ENCODE assay signal across 8 cellular contexts in genomic region chr2:21372654-21373053, GRCh38.
DNase-seq lines count a peak whose midpoint lies in the region; ATAC-seq and TF ChIP-seq lines count a peak whose summit lies in the region.
"Had no signal": no experiment of that assay in that cellular context is flagged by ENCODE, and none has a peak within 500 bp of the region (broad histone marks: within the 10 kb centered on the region; RNA-seq: fewer than 3 reads in every experiment).

No MANE protein-coding gene starts in this region.

- H2AK5ac ChIP-seq in mesendoderm (ENCODE audit: low read length): no peak overlapping the region

- H3K4me1 ChIP-seq in mesendoderm (ENCODE audit: control insufficient read depth, low read depth, low read length) (no peaks in the 10 kb centered on the region), gastrocnemius medialis (no peaks in the 10 kb centered on the region)

- H3K4me3 ChIP-seq in Jurkat, Clone E6-1 (ENCODE audit: low read length): no peak overlapping the region
- H3K4me3 ChIP-seq in mesendoderm (ENCODE audit: low read length) (no peak overlapping the region), gastrocnemius medialis (no peak overlapping the region)

- no peak overlapping the region for H2BK15ac ChIP-seq in mesendoderm (replicated peaks; ENCODE audit: low read depth)

- H3K36me3 ChIP-seq in mesendoderm (ENCODE audit: control insufficient read depth, insufficient read depth, low read length): no peaks in the 10 kb centered on the region
- no peaks in the 10 kb centered on the region for H3K36me3 ChIP-seq in gastrocnemius medialis

- H3K27ac Mint-ChIP-seq in WTC11: no peak overlapping the region

- H3K23ac ChIP-seq in mesendoderm (ENCODE audit: low read length): no peak overlapping the region

- no peak overlapping the region for H3K18ac ChIP-seq in mesendoderm (ENCODE audit: low read length)

- POLR2A ChIA-PET in WTC11 (lab: Charles Lee): no interaction called here

- peak; percentile 90 for ATAC-seq in WTC11
- ATAC-seq in gastrocnemius medialis: no peak

- CTCF ChIA-PET in WTC11 (lab: Charles Lee): interaction anchor here (0.6 to 1.6 kb wide), 8 partner anchors 10 to 711 kb away, joined by 3 to 9 read pairs (median 4); no protein-coding TSS in a partner anchor

- H2BK5ac ChIP-seq in mesendoderm (ENCODE audit: low read length): no peak overlapping the region

- H3K4me2 ChIP-seq in mesendoderm (ENCODE audit: low read length): no peak overlapping the region

- H3K27me3 Mint-ChIP-seq in WTC11 (ENCODE audit: low read depth): no peaks in the 10 kb centered on the region

- no peak overlapping the region for H3K4ac ChIP-seq in mesendoderm (ENCODE audit: low read depth, low read length)

- no peak overlapping the region for H2BK120ac ChIP-seq in mesendoderm (ENCODE audit: low read depth, low read length)

- H4K5ac ChIP-seq in mesendoderm (ENCODE audit: low read length): no peak overlapping the region

- H3K9me3 ChIP-seq in gastrocnemius medialis: no peaks in the 10 kb centered on the region

- H3K4me3 Mint-ChIP-seq in WTC11: no peak overlapping the region

- H3K27ac ChIP-seq in mesendoderm (ENCODE audit: low read depth, low read length) (no peak overlapping the region), gastrocnemius medialis (no peak overlapping the region)

- no peaks in the 10 kb centered on the region for H3K79me1 ChIP-seq in mesendoderm (ENCODE audit: low read length)

- H3K56ac ChIP-seq in mesendoderm (ENCODE audit: low read length): no peak overlapping the region

- in situ Hi-C loops in gastrocnemius medialis (cut with MboI; ENCODE audit: low sequenced_read_pairs in 4 of 4): no loop called here

- no peaks in the 10 kb centered on the region for H3K79me2 ChIP-seq in mesendoderm (ENCODE audit: control insufficient read depth, insufficient read depth, low read length)

- intact Hi-C loops in gastrocnemius medialis (cut with DNase I; ENCODE audit: low total_unique reads): no loop called here

- TF ChIP-seq CTCF in GM12872 (IDR thresholded peaks at IDR 0.05; ENCODE audit: insufficient read depth, low read depth, low read length): peak; percentile 47; the same call in 2 of the 3 replicates
- TF ChIP-seq CTCF in WTC11 (IDR thresholded peaks at IDR 0.05): peak; percentile 39
- TF ChIP-seq CTCF in gastrocnemius medialis (IDR thresholded peaks at IDR 0.05 in 4 of 5, conservative IDR thresholded peaks at IDR 0.05 in 1 of 5): no peak

- WGBS in mesendoderm (ENCODE audit: extremely low coverage, insufficient coverage, low lambda C conversion rate): no CpG with 5 or more reads among the region's 2 CpGs

- H3K36me3 Mint-ChIP-seq in WTC11: no peaks in the 10 kb centered on the region

- H3K4me1 Mint-ChIP-seq in WTC11: peaks cover under 1% of the 10 kb centered on the region; the same call in 1 of the 2 replicates

- no peak for TF ChIP-seq POLR2A in gastrocnemius medialis (IDR thresholded peaks at IDR 0.05)

- no peak overlapping the region for H4K8ac ChIP-seq in mesendoderm (ENCODE audit: low read depth, low read length)

- H3K9me3 Mint-ChIP-seq in WTC11: no peaks in the 10 kb centered on the region

- DNase-seq in Jurkat, Clone E6-1 (ENCODE audit: low read depth, low spot score): peak; percentile 10
- DNase-seq in WTC11 (ENCODE audit: low spot score) (peak; percentile 51), mesendoderm (peak; percentile 84), gastrocnemius medialis (no peak)
- no peak for DNase-seq in activated CD4-positive, CD25-positive, alpha-beta regulatory T cell treated with anti-CD3 and anti-CD28 coated beads, Interleukin-2, amount 50 U/mL, for 72 hours
- DNase-seq in stimulated activated CD8-positive, alpha-beta memory T cell treated with anti-CD3 and anti-CD28 coated beads, Interleukin-4, amount 100 ng/mL, for 48 hours: no peak
- DNase-seq: activated gamma-delta T cell had no signal

- H3K27me3 ChIP-seq in mesendoderm (ENCODE audit: insufficient read depth, low read length, poor library complexity) (no peaks in the 10 kb centered on the region), gastrocnemius medialis (peaks cover 0 to 3% (median 0%) of the 10 kb centered on the region in 3 donors)

- H3K9ac ChIP-seq in mesendoderm (ENCODE audit: low read length): no peak overlapping the region

TF ChIP-seq in WTC11, 78 proteins besides CTCF, POLR2A, EP300 and RAD21:
- TF ChIP-seq ZSCAN18 (CRISPR knock-in tag; IDR thresholded peaks at IDR 0.05) (no peak), ZNF512 (CRISPR knock-in tag; IDR thresholded peaks at IDR 0.05; ENCODE audit: borderline replicate concordance) (no peak), ESRRA (CRISPR knock-in tag; IDR thresholded peaks at IDR 0.05; ENCODE audit: borderline replicate concordance) (no peak)

Comparison
In these comparisons a context has a peak if more than half of its experiments do, and no peak if none do; other contexts are left out.
1. CTCF ChIP-seq: peak in GM12872 (single experiment) and WTC11 (single experiment); none in gastrocnemius medialis (0 of 5).
2. DNase-seq: peak in Jurkat, Clone E6-1 (single experiment), WTC11 (single experiment) and mesendoderm (single experiment); none in gastrocnemius medialis (0 of 2), activated CD4-positive, CD25-positive, alpha-beta regulatory T cell treated with anti-CD3 and anti-CD28 coated beads, Interleukin-2, amount 50 U/mL, for 72 hours (single experiment) and stimulated activated CD8-positive, alpha-beta memory T cell treated with anti-CD3 and anti-CD28 coated beads, Interleukin-4, amount 100 ng/mL, for 48 hours (single experiment).